In genomic region chr11:76592025-76592914, GRCh38 we compare ENCODE assay signal across 26 cellular contexts.
DNase-seq lines count a peak whose midpoint lies in the region; ATAC-seq, FAIRE-seq and TF ChIP-seq lines count a peak whose summit lies in the region.
"Had no signal": no experiment of that assay in that cellular context is flagged by ENCODE, and none has a peak within 500 bp of the region (broad histone marks: within the 10 kb centered on the region; RNA-seq: fewer than 3 reads in every experiment).

No MANE protein-coding gene starts in this region.

- TF ChIP-seq CTCF in H1 (IDR thresholded peaks at IDR 0.05; ENCODE audit: control extremely low read depth in 1 of 3, insufficient read depth in 1 of 3, low read depth in 1 of 3, low read length in 3 of 3) = no peak
- no peak for TF ChIP-seq CTCF in transverse colon (IDR thresholded peaks at IDR 0.05)
- TF ChIP-seq CTCF in RWPE1 (conservative IDR thresholded peaks at IDR 0.05; ENCODE audit: low read depth) = no peak

- H3K4me3 ChIP-seq in H1 (ENCODE audit: extremely low read depth in 1 of 4, insufficient read depth in 2 of 4, low read depth in 3 of 4, low read length in 4 of 4) = no peak overlapping the region
- peak overlapping the region in 2 of 4 donors; percentile 12 to 15 for H3K4me3 ChIP-seq in transverse colon
- H3K4me3 ChIP-seq: lower lobe of right lung, prostate gland, SK-N-MC had no signal

- peak overlapping the region; percentile 18; the same call in 1 of the 2 replicates for H4K8ac ChIP-seq in H1 (ENCODE audit: extremely low read depth, insufficient read depth, low read length)

- H3K56ac ChIP-seq in H1 (replicated peaks; ENCODE audit: insufficient read length, low read depth, low read length) = no peak overlapping the region

- H3K27me3 ChIP-seq in H1 (replicated peaks in 1 of 4; ENCODE audit: control insufficient read depth in 3 of 4, extremely low read depth in 1 of 4, insufficient read depth in 3 of 4, low read length in 3 of 4) = no peaks in the 10 kb centered on the region
- no peaks in the 10 kb centered on the region for H3K27me3 ChIP-seq in transverse colon

- H3K9me3 Mint-ChIP-seq in activated naive CD4-positive, alpha-beta T cell treated with anti-CD3 and anti-CD28 coated beads, Interleukin-2, amount 10 ng/mL, durations not matched to agents 7 days and 5 days = peaks cover 2% of the 10 kb centered on the region
- H3K9me3 Mint-ChIP-seq: activated B cell treated with CpG ODN at 0.5 μM for 24 hours had no signal

- peak; percentile 47 for DNase-seq in activated naive CD4-positive, alpha-beta T cell treated with anti-CD3 and anti-CD28 coated beads, Interleukin-2, amount 10 ng/mL, durations not matched to agents 7 days and 5 days
- no peak for DNase-seq in activated naive CD4-positive, alpha-beta T cell treated with anti-CD3 and anti-CD28 coated beads, Interleukin-2, amount 50 U/mL, for 16 hours
- DNase-seq in NCI-H69 (lab: John Stamatoyannopoulos, UW) (peak; percentile 98), H1 (ENCODE audit: low read depth in 1 of 2, low spot score in 2 of 2) (no peak), transverse colon (no peak), RWPE1 (ENCODE audit: low spot score) (no peak)
- DNase-seq: activated B cell treated with CpG ODN at 0.5 μM for 24 hours; effector CD8-positive, alpha-beta T cell; erythroblast; foreskin keratinocyte; GF-D8; hippocampal formation; KBM-7; lower lobe of right lung; MM.1S; NCI-H187; NCI-H446; stimulated activated CD4-positive, alpha-beta T cell treated with anti-CD3 and anti-CD28 coated beads, Interleukin-2, amount 100 ng/mL, for 48 hours; stimulated activated naive CD4-positive, alpha-beta T cell treated with Interleukin-2 at 50 U/mL for 16 hours; T-helper 9 cell had no signal

- H3K23me2 ChIP-seq in H1 (ENCODE audit: low read depth, low read length) = no peaks in the 10 kb centered on the region; the same call in 1 of the 2 replicates

- no peak overlapping the region for H4K91ac ChIP-seq in H1 (replicated peaks; ENCODE audit: insufficient read length, low read length)

- TF ChIP-seq RAD21 in H1 (IDR thresholded peaks at IDR 0.05 in 1 of 2, conservative IDR thresholded peaks at IDR 0.05 in 1 of 2; ENCODE audit: low read depth in 2 of 2, low read length in 2 of 2) = 0 out of 4 replicates have a peak, but pooled peaks have one; percentile 2 to 4

- no peak overlapping the region for H2BK5ac ChIP-seq in H1 (ENCODE audit: low read depth, low read length)

- H4K5ac ChIP-seq in H1 (ENCODE audit: insufficient read length, low read depth, low read length) = no peak overlapping the region

- H3K36me3 Mint-ChIP-seq in activated naive CD4-positive, alpha-beta T cell treated with anti-CD3 and anti-CD28 coated beads, Interleukin-2, amount 10 ng/mL, durations not matched to agents 7 days and 5 days = peaks cover 9% of the 10 kb centered on the region
- H3K36me3 Mint-ChIP-seq: brain had no signal

- no peak overlapping the region for H2BK12ac ChIP-seq in H1 (ENCODE audit: low read depth, low read length)

- H3K14ac ChIP-seq in H1 (ENCODE audit: insufficient read length) = no peak overlapping the region

- ATAC-seq in HG02610 (IDR thresholded peaks at IDR 0.05; ENCODE audit: unreplicated experiment) (no peak), HG03520 (IDR thresholded peaks at IDR 0.05; ENCODE audit: unreplicated experiment) (no peak)
- ATAC-seq: foreskin keratinocyte, lower lobe of right lung had no signal

- no peak overlapping the region; the same call in 1 of the 2 replicates for H3K18ac ChIP-seq in H1 (ENCODE audit: extremely low read depth, low read length)

- no peak overlapping the region for H3K4ac ChIP-seq in H1 (replicated peaks; ENCODE audit: insufficient read length, low read depth, low read length)

- H3K23ac ChIP-seq in H1 (ENCODE audit: insufficient read length) = no peak overlapping the region

- peaks cover 81% of the 10 kb centered on the region for H3K4me1 Mint-ChIP-seq in activated naive CD4-positive, alpha-beta T cell treated with anti-CD3 and anti-CD28 coated beads, Interleukin-2, amount 10 ng/mL, durations not matched to agents 7 days and 5 days
- H3K4me1 Mint-ChIP-seq: brain had no signal

- no peak for TF ChIP-seq EP300 in H1 (IDR thresholded peaks at IDR 0.05; ENCODE audit: borderline replicate concordance in 1 of 2, low read depth in 2 of 2, low read length in 2 of 2)
- no peak for TF ChIP-seq EP300 in transverse colon (IDR thresholded peaks at IDR 0.05; ENCODE audit: low read depth)

- H2AFZ ChIP-seq in H1 (ENCODE audit: low read length) = no peak overlapping the region

- peak overlapping the region; percentile 80 for H3K27ac Mint-ChIP-seq in activated naive CD4-positive, alpha-beta T cell treated with anti-CD3 and anti-CD28 coated beads, Interleukin-2, amount 10 ng/mL, durations not matched to agents 7 days and 5 days
- H3K27ac Mint-ChIP-seq: activated B cell treated with CpG ODN at 0.5 μM for 24 hours, brain had no signal

- CTCF ChIA-PET in activated naive CD4-positive, alpha-beta T cell treated with anti-CD3 and anti-CD28 coated beads, Interleukin-2, amount 10 ng/mL, durations not matched to agents 7 days and 5 days (lab: Charles Lee) = interaction anchor here (1.6 kb wide), 1 partner anchor 14 kb away, joined by 4 read pairs; no protein-coding TSS in a partner anchor
- CTCF ChIA-PET in H1 (lab: Charles Lee; ENCODE audit: partially characterized antibody) (interaction anchor here (0.6 to 1.3 kb wide), 5 partner anchors 11 to 249 kb away, joined by 3 to 4 read pairs (median 3); no protein-coding TSS in a partner anchor), RWPE1 (lab: Yijun Ruan, JAX) (no interaction called here)

- no peak overlapping the region for H2BK20ac ChIP-seq in H1 (ENCODE audit: low read length)

- 87% methylated on average over 17 of the region's 17 CpGs; no CpG with 5 or more reads in 1 of the 2 experiments for WGBS in H1 (ENCODE audit: extremely low coverage in 1 of 2, insufficient coverage in 1 of 2, insufficient read length in 1 of 2, insufficient replicate concordance in 2 of 2, low coverage in 1 of 2, low lambda C conversion rate in 2 of 2, missing lambda C conversion rate in 1 of 2), 2 experiments
- WGBS in transverse colon (ENCODE audit: low coverage in 1 of 2), 2 donors = 30 to 43% methylated on average over 2 to 4 of the region's 17 CpGs

- H3K4me2 ChIP-seq in H1 (ENCODE audit: insufficient read depth in 1 of 2, low read depth in 2 of 2, low read length in 2 of 2) = no peak overlapping the region

- H2BK15ac ChIP-seq in H1 (ENCODE audit: low read length) = no peak overlapping the region

- H3K9me3 ChIP-seq in H1 (ENCODE audit: insufficient read depth in 2 of 2, low read depth in 1 of 2, low read length in 1 of 2) (no peaks in the 10 kb centered on the region), transverse colon (no peaks in the 10 kb centered on the region)
- H3K9me3 ChIP-seq: lower lobe of right lung, prostate gland had no signal

- H3K36me3 ChIP-seq in H1 (ENCODE audit: control insufficient read depth in 2 of 4, insufficient read depth in 4 of 4, low read length in 3 of 4) (no peaks in the 10 kb centered on the region), transverse colon (no peaks in the 10 kb centered on the region)
- H3K36me3 ChIP-seq: lower lobe of right lung, prostate gland had no signal

- in situ Hi-C loops in transverse colon (cut with MboI; ENCODE audit: low pct_ligation_motif_present in 1 of 4, low pct_unique_long_range_greater_than_20kb in 1 of 4, low sequenced_read_pairs in 3 of 4) = no loop called here

- no peak overlapping the region for H3K9ac ChIP-seq in H1 (replicated peaks in 1 of 4; ENCODE audit: extremely low read depth in 1 of 4, low read depth in 3 of 4, low read length in 3 of 4)

- no peak overlapping the region for H3K27ac ChIP-seq in H1 (ENCODE audit: low read depth, low read length)
- H3K27ac ChIP-seq in transverse colon = peak overlapping the region; percentile 62 to 83 (median 80)
- no peak overlapping the region for H3K27ac ChIP-seq in RWPE1
- H3K27ac ChIP-seq: foreskin keratinocyte, lower lobe of right lung, prostate gland, SK-N-MC had no signal

- no peaks in the 10 kb centered on the region; a peak in 1 of 7 replicates for H3K4me1 ChIP-seq in H1 (replicated peaks in 1 of 4; ENCODE audit: control insufficient read depth in 3 of 4, insufficient read depth in 4 of 4, low read length in 3 of 4)
- H3K4me1 ChIP-seq in transverse colon = peaks cover 0 to 53% (median 28%) of the 10 kb centered on the region in 4 donors
- H3K4me1 ChIP-seq: foreskin keratinocyte, prostate gland had no signal

- no peak for FAIRE-seq in H1 (lab: Jason Lieb, UNC)
- FAIRE-seq: small intestine had no signal

- TF ChIP-seq POLR2A in H1 (IDR thresholded peaks at IDR 0.05; ENCODE audit: control extremely low read depth in 1 of 2, low read depth in 2 of 2, low read length in 2 of 2) = no peak
- no peak for TF ChIP-seq POLR2A in transverse colon (IDR thresholded peaks at IDR 0.05)

- no peak overlapping the region for H2BK120ac ChIP-seq in H1 (replicated peaks; ENCODE audit: low read depth, low read length)

- no peak overlapping the region for H2AK5ac ChIP-seq in H1 (ENCODE audit: low read depth, low read length)

- POLR2A ChIA-PET in H1 (lab: Charles Lee; ENCODE audit: partially characterized antibody) = no interaction called here
- POLR2A ChIA-PET in RWPE1 (lab: Yijun Ruan, JAX; ENCODE audit: low non-redundant PET) = no interaction called here

- intact Hi-C loops in transverse colon (cut with DNase I; ENCODE audit: low total_unique reads) = no loop called here

- H4K20me1 ChIP-seq in H1 (replicated peaks in 1 of 2; ENCODE audit: control insufficient read depth in 1 of 2, insufficient read depth in 2 of 2, low read length in 2 of 2) = no peaks in the 10 kb centered on the region

- H3K79me1 ChIP-seq in H1 (ENCODE audit: low read depth, low read length) = no peaks in the 10 kb centered on the region

- no peaks in the 10 kb centered on the region for H3K79me2 ChIP-seq in H1 (ENCODE audit: control insufficient read depth in 1 of 2, insufficient read depth in 2 of 2, low read length in 2 of 2)

- peaks cover 30% of the 10 kb centered on the region for H3K27me3 Mint-ChIP-seq in activated naive CD4-positive, alpha-beta T cell treated with anti-CD3 and anti-CD28 coated beads, Interleukin-2, amount 10 ng/mL, durations not matched to agents 7 days and 5 days

- H3K4me3 Mint-ChIP-seq in activated naive CD4-positive, alpha-beta T cell treated with anti-CD3 and anti-CD28 coated beads, Interleukin-2, amount 10 ng/mL, durations not matched to agents 7 days and 5 days = no peak overlapping the region
- H3K4me3 Mint-ChIP-seq: activated B cell treated with CpG ODN at 0.5 μM for 24 hours, brain had no signal

TF ChIP-seq in H1, 55 proteins besides CTCF, POLR2A, EP300 and RAD21 (continues in another document):
- TF ChIP-seq PHF8 (conservative IDR thresholded peaks at IDR 0.05; ENCODE audit: low read depth, low read length) = no peak
- no peak for TF ChIP-seq TBP (IDR thresholded peaks at IDR 0.05; ENCODE audit: low read depth, low read length)
- TF ChIP-seq CBX8 (IDR thresholded peaks at IDR 0.05; ENCODE audit: borderline replicate concordance, low read depth, low read length) = no peak
- TF ChIP-seq EGR1 (IDR thresholded peaks at IDR 0.05; ENCODE audit: borderline replicate concordance, low read depth, low read length) = no peak
- TF ChIP-seq SIN3A (conservative IDR thresholded peaks at IDR 0.05 in 1 of 2, IDR thresholded peaks at IDR 0.05 in 1 of 2; ENCODE audit: low read depth in 1 of 2, low read length in 2 of 2) = no peak

Comparison
In these comparisons a context has a peak if more than half of its experiments do, and no peak if none do; other contexts are left out.
1. DNase-seq: peak in activated naive CD4-positive, alpha-beta T cell treated with anti-CD3 and anti-CD28 coated beads, Interleukin-2, amount 10 ng/mL, durations not matched to agents 7 days and 5 days (single experiment) and NCI-H69 (single experiment); none in activated naive CD4-positive, alpha-beta T cell treated with anti-CD3 and anti-CD28 coated beads, Interleukin-2, amount 50 U/mL, for 16 hours (single experiment), H1 (0 of 2), transverse colon (single experiment) and RWPE1 (single experiment).
2. H3K27ac ChIP-seq: peak in transverse colon (4 of 4); none in H1 (single experiment) and RWPE1 (single experiment).